ENCODE assay signal across 18 cellular contexts in the genomic region with DNA sequence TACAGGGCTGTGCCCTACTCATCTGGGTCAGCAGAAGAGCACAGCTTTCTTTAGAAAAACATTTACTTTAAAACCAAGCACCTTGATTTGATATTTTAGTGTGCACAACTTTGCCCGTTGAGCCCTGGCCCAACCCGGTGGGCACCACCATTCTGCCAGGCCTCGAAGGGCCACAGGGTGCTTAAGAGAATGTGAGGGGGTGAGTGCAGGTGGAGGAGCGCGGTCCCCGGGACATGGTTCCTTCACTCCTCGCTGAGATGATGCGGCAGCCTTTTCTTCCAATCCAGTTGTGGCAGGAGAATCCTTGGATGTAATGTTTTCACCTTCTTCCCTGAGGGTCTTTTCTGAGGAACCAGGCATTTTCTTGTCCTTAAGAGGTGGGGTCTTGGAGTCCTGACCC.
DNase-seq lines count a peak whose midpoint lies in the region; ATAC-seq and TF ChIP-seq lines count a peak whose summit lies in the region.
"Had no signal": no experiment of that assay in that cellular context is flagged by ENCODE, and none has a peak within 500 bp of the region (broad histone marks: within the 10 kb centered on the region; RNA-seq: fewer than 3 reads in every experiment).

No MANE protein-coding gene starts in this region.

- no peak for ATAC-seq in activated CD4-positive, alpha-beta T cell treated with anti-CD3 and anti-CD28 coated beads for 36 hours
- no peak for ATAC-seq in stimulated activated naive CD8-positive, alpha-beta T cell treated with anti-CD3 and anti-CD28 coated beads, Interleukin-15, amount 100 ng/mL, for 72 hours

- H3K27me3 ChIP-seq in OCI-LY1 (ENCODE audit: insufficient read depth, low read length) (no peaks in the 10 kb centered on the region), esophagus muscularis mucosa (peaks cover 0 to 19% (median 0%) of the 10 kb centered on the region in 4 donors)
- H3K27me3 ChIP-seq: BLaER1 had no signal

- no peaks in the 10 kb centered on the region; the same call in 1 of the 2 replicates for H3F3A ChIP-seq in OCI-LY1 (ENCODE audit: insufficient read depth, low read length)

- no peak for TF ChIP-seq CTCF in OCI-LY1 (IDR thresholded peaks at IDR 0.05; ENCODE audit: low read length)
- no peak for TF ChIP-seq CTCF in esophagus muscularis mucosa (IDR thresholded peaks at IDR 0.05)
- no peak for TF ChIP-seq CTCF in HFFc6 (IDR thresholded peaks at IDR 0.05)

- H3K9me2 ChIP-seq in OCI-LY1 (ENCODE audit: low read depth, low read length), result no peaks in the 10 kb centered on the region

- DNase-seq in activated CD4-positive, alpha-beta T cell treated with anti-CD3 and anti-CD28 coated beads, Interleukin-2, amount 10 ng/mL, durations not matched to agents 24 days and 14 days, result peak; percentile 39
- DNase-seq in activated CD4-positive, alpha-beta T cell treated with anti-CD3 and anti-CD28 coated beads for 36 hours, result no peak
- DNase-seq in esophagus muscularis mucosa (ENCODE audit: extremely low spot score) (peak; percentile 75), HFFc6 (no peak), immature natural killer cell (no peak)
- DNase-seq in stimulated activated naive CD8-positive, alpha-beta T cell treated with anti-CD3 and anti-CD28 coated beads, Interleukin-15, amount 100 ng/mL, for 72 hours, result no peak
- DNase-seq: 8988T; Calu3; CD4-positive, alpha-beta memory T cell; DMS 273 treated with DMSO at 0.1 percent for 48 hours; DMS79; GDM1; GOT3; H9 had no signal

- CTCF ChIA-PET in activated CD4-positive, alpha-beta T cell treated with anti-CD3 and anti-CD28 coated beads for 36 hours (lab: Charles Lee), result no interaction called here

- no peaks in the 10 kb centered on the region for H3K36me3 Mint-ChIP-seq in activated CD4-positive, alpha-beta T cell treated with anti-CD3 and anti-CD28 coated beads, Interleukin-2, amount 10 ng/mL, durations not matched to agents 24 days and 14 days (ENCODE audit: low read depth)
- no peaks in the 10 kb centered on the region for H3K36me3 Mint-ChIP-seq in activated CD4-positive, alpha-beta T cell treated with anti-CD3 and anti-CD28 coated beads for 36 hours (ENCODE audit: low read depth)
- H3K36me3 Mint-ChIP-seq in HFFc6 (ENCODE audit: low read depth), result peaks cover 6% of the 10 kb centered on the region
- H3K36me3 Mint-ChIP-seq in immature natural killer cell, result no peaks in the 10 kb centered on the region
- H3K36me3 Mint-ChIP-seq: CD14-positive monocyte; CD4-positive, alpha-beta memory T cell had no signal

- H3K4me3 Mint-ChIP-seq in activated CD4-positive, alpha-beta T cell treated with anti-CD3 and anti-CD28 coated beads, Interleukin-2, amount 10 ng/mL, durations not matched to agents 24 days and 14 days, result no peak overlapping the region
- H3K4me3 Mint-ChIP-seq in activated CD4-positive, alpha-beta T cell treated with anti-CD3 and anti-CD28 coated beads for 36 hours, result no peak overlapping the region
- H3K4me3 Mint-ChIP-seq in stimulated activated naive CD8-positive, alpha-beta T cell treated with anti-CD3 and anti-CD28 coated beads, Interleukin-15, amount 100 ng/mL, for 72 hours, result no peak overlapping the region
- H3K4me3 Mint-ChIP-seq in HFFc6 (no peak overlapping the region), immature natural killer cell (no peak overlapping the region)
- H3K4me3 Mint-ChIP-seq: CD4-positive, alpha-beta memory T cell; H9 had no signal

- H2AFZ ChIP-seq in OCI-LY1 (ENCODE audit: low read length), result no peak overlapping the region

- peak overlapping the region; percentile 54 for H3K27ac ChIP-seq in OCI-LY1 (ENCODE audit: low read depth, low read length, poor library complexity, severe bottlenecking)
- no peak overlapping the region for H3K27ac ChIP-seq in esophagus muscularis mucosa (replicated peaks in 1 of 4)
- H3K27ac ChIP-seq: BLaER1, HL-60 had no signal

- no peak overlapping the region for H3K9ac ChIP-seq in OCI-LY1 (ENCODE audit: low read length)
- H3K9ac ChIP-seq: BLaER1 had no signal

- H3K4me1 ChIP-seq in OCI-LY1 (ENCODE audit: insufficient read depth, low read length, severe bottlenecking) (peaks cover 5% of the 10 kb centered on the region), esophagus muscularis mucosa (no peaks in the 10 kb centered on the region)
- H3K4me1 ChIP-seq: BLaER1 had no signal

- 97% methylated on average over 8 of the region's 8 CpGs for WGBS in esophagus muscularis mucosa

- POLR2A ChIA-PET in activated CD4-positive, alpha-beta T cell treated with anti-CD3 and anti-CD28 coated beads for 36 hours (lab: Charles Lee), result no interaction called here

- H3K36me3 ChIP-seq in OCI-LY1 (ENCODE audit: insufficient read depth, low read length) (peaks cover 25% of the 10 kb centered on the region), esophagus muscularis mucosa (no peaks in the 10 kb centered on the region)
- H3K36me3 ChIP-seq: BLaER1 had no signal

- peaks cover 10% of the 10 kb centered on the region for H3K9me3 Mint-ChIP-seq in activated CD4-positive, alpha-beta T cell treated with anti-CD3 and anti-CD28 coated beads, Interleukin-2, amount 10 ng/mL, durations not matched to agents 24 days and 14 days
- H3K9me3 Mint-ChIP-seq in activated CD4-positive, alpha-beta T cell treated with anti-CD3 and anti-CD28 coated beads for 36 hours (ENCODE audit: low read depth), result peaks cover 5% of the 10 kb centered on the region
- H3K9me3 Mint-ChIP-seq in stimulated activated naive CD8-positive, alpha-beta T cell treated with anti-CD3 and anti-CD28 coated beads, Interleukin-15, amount 100 ng/mL, for 72 hours, result peaks cover 14 to 30% of the 10 kb centered on the region in 2 donors
- H3K9me3 Mint-ChIP-seq in HFFc6 (peaks cover 6% of the 10 kb centered on the region; the same call in 1 of the 2 replicates), immature natural killer cell (peaks cover 0 to 9% (median 0%) of the 10 kb centered on the region in 6 donors)

- no peak overlapping the region for H3K27ac Mint-ChIP-seq in activated CD4-positive, alpha-beta T cell treated with anti-CD3 and anti-CD28 coated beads, Interleukin-2, amount 10 ng/mL, durations not matched to agents 24 days and 14 days
- H3K27ac Mint-ChIP-seq in activated CD4-positive, alpha-beta T cell treated with anti-CD3 and anti-CD28 coated beads for 36 hours, result no peak overlapping the region
- H3K27ac Mint-ChIP-seq in stimulated activated naive CD8-positive, alpha-beta T cell treated with anti-CD3 and anti-CD28 coated beads, Interleukin-15, amount 100 ng/mL, for 72 hours, result no peak overlapping the region
- H3K27ac Mint-ChIP-seq in HFFc6 (no peak overlapping the region), immature natural killer cell (no peak overlapping the region)
- H3K27ac Mint-ChIP-seq: CD14-positive monocyte; CD4-positive, alpha-beta memory T cell; H9 had no signal

- H3K4me3 ChIP-seq in OCI-LY1 (ENCODE audit: low read depth, low read length, poor library complexity, severe bottlenecking) (no peak overlapping the region), esophagus muscularis mucosa (no peak overlapping the region)
- H3K4me3 ChIP-seq: BLaER1 had no signal

- intact Hi-C loops in activated CD4-positive, alpha-beta T cell treated with anti-CD3 and anti-CD28 coated beads, Interleukin-2, amount 10 ng/mL, durations not matched to agents 24 days and 14 days (cut with micrococcal nuclease), result no loop called here
- intact Hi-C loops in activated CD4-positive, alpha-beta T cell treated with anti-CD3 and anti-CD28 coated beads for 36 hours (cut with DNase I, micrococcal nuclease), result no loop called here
- intact Hi-C loops in esophagus muscularis mucosa (cut with DNase I), result no loop called here

- no peaks in the 10 kb centered on the region for H4K20me1 ChIP-seq in OCI-LY1 (ENCODE audit: insufficient read depth, low read length)
- H4K20me1 ChIP-seq: BLaER1 had no signal

- H3K79me2 ChIP-seq in OCI-LY1 (ENCODE audit: insufficient read depth, low read length), result no peaks in the 10 kb centered on the region

- peaks cover 2% of the 10 kb centered on the region for H3K27me3 Mint-ChIP-seq in activated CD4-positive, alpha-beta T cell treated with anti-CD3 and anti-CD28 coated beads, Interleukin-2, amount 10 ng/mL, durations not matched to agents 24 days and 14 days
- H3K27me3 Mint-ChIP-seq in activated CD4-positive, alpha-beta T cell treated with anti-CD3 and anti-CD28 coated beads for 36 hours, result peaks cover 9% of the 10 kb centered on the region
- H3K27me3 Mint-ChIP-seq in stimulated activated naive CD8-positive, alpha-beta T cell treated with anti-CD3 and anti-CD28 coated beads, Interleukin-15, amount 100 ng/mL, for 72 hours, result no peaks in the 10 kb centered on the region
- H3K27me3 Mint-ChIP-seq in HFFc6 (ENCODE audit: insufficient read depth), result peaks cover 12% of the 10 kb centered on the region
- peaks cover 0 to 5% (median 4%) of the 10 kb centered on the region in 3 donors for H3K27me3 Mint-ChIP-seq in immature natural killer cell (ENCODE audit: low read depth in 3 of 3)

- no peak for TF ChIP-seq EP300 in esophagus muscularis mucosa (IDR thresholded peaks at IDR 0.05)

- peaks cover 10% of the 10 kb centered on the region; the same call in 1 of the 2 replicates for H3K9me3 ChIP-seq in OCI-LY1 (ENCODE audit: low read length)
- peaks cover 0 to 2% (median 0%) of the 10 kb centered on the region in 4 donors for H3K9me3 ChIP-seq in esophagus muscularis mucosa

- H3K4me2 ChIP-seq in OCI-LY1 (ENCODE audit: low read length), result no peak overlapping the region
- H3K4me2 ChIP-seq: BLaER1 had no signal

- TF ChIP-seq POLR2A in esophagus muscularis mucosa (IDR thresholded peaks at IDR 0.05; ENCODE audit: low read depth), result no peak

- no peaks in the 10 kb centered on the region for H3K4me1 Mint-ChIP-seq in activated CD4-positive, alpha-beta T cell treated with anti-CD3 and anti-CD28 coated beads, Interleukin-2, amount 10 ng/mL, durations not matched to agents 24 days and 14 days
- no peaks in the 10 kb centered on the region for H3K4me1 Mint-ChIP-seq in activated CD4-positive, alpha-beta T cell treated with anti-CD3 and anti-CD28 coated beads for 36 hours
- no peaks in the 10 kb centered on the region for H3K4me1 Mint-ChIP-seq in stimulated activated naive CD8-positive, alpha-beta T cell treated with anti-CD3 and anti-CD28 coated beads, Interleukin-15, amount 100 ng/mL, for 72 hours
- no peaks in the 10 kb centered on the region for H3K4me1 Mint-ChIP-seq in HFFc6 (ENCODE audit: low read depth)
- H3K4me1 Mint-ChIP-seq in immature natural killer cell, result no peaks in the 10 kb centered on the region
- H3K4me1 Mint-ChIP-seq: CD14-positive monocyte; CD4-positive, alpha-beta memory T cell; H9 had no signal

Comparison
In these comparisons a context has a peak if more than half of its experiments do, and no peak if none do; other contexts are left out.
1. DNase-seq: peak in activated CD4-positive, alpha-beta T cell treated with anti-CD3 and anti-CD28 coated beads, Interleukin-2, amount 10 ng/mL, durations not matched to agents 24 days and 14 days (single experiment) and esophagus muscularis mucosa (single experiment); none in activated CD4-positive, alpha-beta T cell treated with anti-CD3 and anti-CD28 coated beads for 36 hours (single experiment), stimulated activated naive CD8-positive, alpha-beta T cell treated with anti-CD3 and anti-CD28 coated beads, Interleukin-15, amount 100 ng/mL, for 72 hours (0 of 2), HFFc6 (single experiment) and immature natural killer cell (0 of 3).